In the genomic region with DNA sequence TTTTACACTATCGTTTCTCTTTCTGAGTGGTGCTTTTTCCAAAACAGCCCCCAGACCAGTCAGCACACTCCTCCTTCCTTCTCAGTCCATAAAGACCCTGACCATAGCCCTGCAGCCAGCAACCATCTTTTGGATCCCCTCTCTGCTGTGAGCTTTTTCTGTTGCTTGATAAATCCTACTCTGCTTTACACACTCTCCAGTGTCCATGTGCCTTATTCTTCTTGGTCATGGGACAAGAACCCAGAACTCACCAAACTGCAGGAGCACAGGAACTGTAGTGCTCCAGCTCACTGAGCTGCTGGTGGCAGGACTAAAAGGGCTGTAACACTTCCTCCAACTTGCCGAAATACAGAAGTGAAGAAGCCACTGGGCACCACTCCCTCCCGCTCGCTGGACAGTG, we compare ENCODE assay signal across 1 cellular context.
A peak's percentile ranks its signal among the peaks of the same experiment; 100 is the strongest.
TF ChIP-seq lines count a peak whose summit lies in the region.

No MANE protein-coding gene starts in this region.

TF ChIP-seq in GM12878, 131 proteins besides CTCF, POLR2A, EP300 and RAD21 (continued from another document):
- peak; percentile 42; the same call in 1 of the 2 replicates for TF ChIP-seq GABPA (IDR thresholded peaks at IDR 0.05; ENCODE audit: low read depth)
- no peak for TF ChIP-seq BMI1 (IDR thresholded peaks at IDR 0.05; ENCODE audit: borderline replicate concordance)
TF ChIP-seq in GM12878: peak in this region for 2.
